Comparison of ENCODE assay signal across 16 cellular contexts in genomic region chr17:82434216-82434565, GRCh38. TPM values are rescaled to one million over a fixed set of nuclear protein-coding genes. Genes with fewer than 3 reads are reported as not detected.
DNase-seq lines count a peak whose midpoint lies in the region; ATAC-seq and TF ChIP-seq lines count a peak whose summit lies in the region.
"Had no signal": no experiment of that assay in that cellular context is flagged by ENCODE, and none has a peak within 500 bp of the region (broad histone marks: within the 10 kb centered on the region; RNA-seq: fewer than 3 reads in every experiment).

No MANE protein-coding gene starts in this region.

- H3K27ac Mint-ChIP-seq in IgD-negative memory B cell = peak overlapping the region; percentile 71 to 89 (median 76)
- H3K27ac Mint-ChIP-seq in activated T-helper 17 cell treated with anti-CD3 and anti-CD28 coated beads, Interleukin-2, amount 50 U/mL, for 72 hours = no peak overlapping the region
- peak overlapping the region; percentile 51 for H3K27ac Mint-ChIP-seq in stimulated activated naive B cell treated with anti-CD40 and anti-IgM and Interleukin-4, amounts not matched to agents 10 μg/mL and 1 μg/mL and 100 μg/mL, for 72 hours

- no peaks in the 10 kb centered on the region for H3K27me3 Mint-ChIP-seq in IgD-negative memory B cell
- H3K27me3 Mint-ChIP-seq in activated T-helper 17 cell treated with anti-CD3 and anti-CD28 coated beads, Interleukin-2, amount 50 U/mL, for 72 hours = no peaks in the 10 kb centered on the region
- H3K27me3 Mint-ChIP-seq in stimulated activated naive B cell treated with anti-CD40 and anti-IgM and Interleukin-4, amounts not matched to agents 10 μg/mL and 1 μg/mL and 100 μg/mL, for 72 hours = no peaks in the 10 kb centered on the region

- no peaks in the 10 kb centered on the region for H3K9me3 Mint-ChIP-seq in IgD-negative memory B cell
- H3K9me3 Mint-ChIP-seq in activated T-helper 17 cell treated with anti-CD3 and anti-CD28 coated beads, Interleukin-2, amount 50 U/mL, for 72 hours = no peaks in the 10 kb centered on the region
- H3K9me3 Mint-ChIP-seq in stimulated activated naive B cell treated with anti-CD40 and anti-IgM and Interleukin-4, amounts not matched to agents 10 μg/mL and 1 μg/mL and 100 μg/mL, for 72 hours = no peaks in the 10 kb centered on the region

- peak; percentile 69 for ATAC-seq in activated T-helper 17 cell treated with anti-CD3 and anti-CD28 coated beads, Interleukin-2, amount 50 U/mL, for 72 hours (replicated peaks)
- ATAC-seq in stimulated activated naive B cell treated with anti-CD40 and anti-IgM and Interleukin-4, amounts not matched to agents 10 μg/mL and 1 μg/mL and 100 μg/mL, for 72 hours (replicated peaks) = peak; percentile 78 to 91
- ATAC-seq in HG03039 (IDR thresholded peaks at IDR 0.05; ENCODE audit: unreplicated experiment) = no peak

- no peak overlapping the region for H3K4me3 ChIP-seq in dorsolateral prefrontal cortex
- H3K4me3 ChIP-seq: suprapubic skin had no signal

- H3K27ac ChIP-seq in dorsolateral prefrontal cortex = no peak overlapping the region
- H3K27ac ChIP-seq: parathyroid adenoma, suprapubic skin had no signal

- no peaks in the 10 kb centered on the region for H3K36me3 Mint-ChIP-seq in IgD-negative memory B cell
- no peaks in the 10 kb centered on the region for H3K36me3 Mint-ChIP-seq in activated T-helper 17 cell treated with anti-CD3 and anti-CD28 coated beads, Interleukin-2, amount 50 U/mL, for 72 hours (ENCODE audit: low read depth)
- peaks cover 28 to 32% of the 10 kb centered on the region in 2 donors for H3K36me3 Mint-ChIP-seq in stimulated activated naive B cell treated with anti-CD40 and anti-IgM and Interleukin-4, amounts not matched to agents 10 μg/mL and 1 μg/mL and 100 μg/mL, for 72 hours

- peak; percentile 33 for DNase-seq in activated naive CD4-positive, alpha-beta T cell treated with Interleukin-2 at 50 U/mL for 16 hours
- no peak for DNase-seq in activated naive CD4-positive, alpha-beta T cell treated with anti-CD3 and anti-CD28 coated beads, Interleukin-2, amount 50 U/mL, for 16 hours
- DNase-seq in stimulated activated naive B cell treated with anti-CD40 and anti-IgM and Interleukin-4, amounts not matched to agents 10 μg/mL and 1 μg/mL and 100 μg/mL, for 72 hours = no peak
- DNase-seq in NCI-H146 (lab: John Stamatoyannopoulos, UW) (no peak), dorsolateral prefrontal cortex (no peak)
- DNase-seq: cerebellar nuclear complex, DMS153, kidney, midbrain, NCI-H187 treated with DMSO at 0.1 percent for 48 hours, NCI-H69 had no signal

- peak overlapping the region in 3 of 4 donors; percentile 50 to 77 (median 75) for H3K4me3 Mint-ChIP-seq in IgD-negative memory B cell
- H3K4me3 Mint-ChIP-seq in activated T-helper 17 cell treated with anti-CD3 and anti-CD28 coated beads, Interleukin-2, amount 50 U/mL, for 72 hours = no peak overlapping the region
- peak overlapping the region in 1 of 2 donors; percentile 48 for H3K4me3 Mint-ChIP-seq in stimulated activated naive B cell treated with anti-CD40 and anti-IgM and Interleukin-4, amounts not matched to agents 10 μg/mL and 1 μg/mL and 100 μg/mL, for 72 hours

- H3K27me3 ChIP-seq in dorsolateral prefrontal cortex = no peaks in the 10 kb centered on the region
- H3K27me3 ChIP-seq: suprapubic skin had no signal

- intact Hi-C loops in dorsolateral prefrontal cortex (cut with DNase I) = no loop called here

- no peak for TF ChIP-seq CTCF in dorsolateral prefrontal cortex (IDR thresholded peaks at IDR 0.05 in 54 of 56, conservative IDR thresholded peaks at IDR 0.05 in 2 of 56; ENCODE audit: low read depth in 1 of 56, partially characterized antibody in 56 of 56)

- peaks cover 19 to 20% (median 19%) of the 10 kb centered on the region in 3 donors for H3K4me1 Mint-ChIP-seq in IgD-negative memory B cell
- H3K4me1 Mint-ChIP-seq in activated T-helper 17 cell treated with anti-CD3 and anti-CD28 coated beads, Interleukin-2, amount 50 U/mL, for 72 hours = peaks cover 14% of the 10 kb centered on the region
- H3K4me1 Mint-ChIP-seq in stimulated activated naive B cell treated with anti-CD40 and anti-IgM and Interleukin-4, amounts not matched to agents 10 μg/mL and 1 μg/mL and 100 μg/mL, for 72 hours = peaks cover 18 to 46% of the 10 kb centered on the region in 2 donors

RNA-seq across cellular contexts. Expression of gene OGFOD3, which starts 15.8 kb away (rescaled TPM):
- 33.2 TPM for polyA plus RNA-seq in IgD-negative memory B cell
- 10 to 100 TPM; 16.2 to 20.7 TPM for total RNA-seq in activated T-helper 17 cell treated with anti-CD3 and anti-CD28 coated beads, Interleukin-2, amount 50 U/mL, for 72 hours
- total RNA-seq in dorsolateral prefrontal cortex = 10 to 100 TPM; 20.4 to 48.6 (median 30.7) TPM

RNA-seq across cellular contexts. Expression of gene HEXD, which starts 16.0 kb away (rescaled TPM):
- 23.2 TPM for polyA plus RNA-seq in IgD-negative memory B cell
- 10 to 100 TPM; 25.1 to 31.9 TPM for total RNA-seq in activated T-helper 17 cell treated with anti-CD3 and anti-CD28 coated beads, Interleukin-2, amount 50 U/mL, for 72 hours
- total RNA-seq in dorsolateral prefrontal cortex = 10 to 100 TPM; 15.3 to 59.1 (median 29.4) TPM

RNA-seq across cellular contexts. Expression of gene CYBC1, which starts 16.4 kb away (rescaled TPM):
- polyA plus RNA-seq in IgD-negative memory B cell = 266 TPM
- total RNA-seq in activated T-helper 17 cell treated with anti-CD3 and anti-CD28 coated beads, Interleukin-2, amount 50 U/mL, for 72 hours = 100 to 1,000 TPM; 297 to 323 TPM
- 100 to 1,000 TPM in 8 of 120 experiments, 10 to 100 TPM in 112; 40.3 to 149 (median 70.2) TPM for total RNA-seq in dorsolateral prefrontal cortex

RNA-seq across cellular contexts. Expression of gene NARF, which starts 24.4 kb away (rescaled TPM):
- polyA plus RNA-seq in IgD-negative memory B cell = 76.2 TPM
- total RNA-seq in activated T-helper 17 cell treated with anti-CD3 and anti-CD28 coated beads, Interleukin-2, amount 50 U/mL, for 72 hours = 100 to 1,000 TPM; 164 to 194 TPM
- total RNA-seq in dorsolateral prefrontal cortex = 100 to 1,000 TPM in 13 of 120 experiments, 10 to 100 TPM in 107; 56.4 to 136 (median 81.0) TPM
